ENCODE assay signal across 14 cellular contexts in the genomic region with DNA sequence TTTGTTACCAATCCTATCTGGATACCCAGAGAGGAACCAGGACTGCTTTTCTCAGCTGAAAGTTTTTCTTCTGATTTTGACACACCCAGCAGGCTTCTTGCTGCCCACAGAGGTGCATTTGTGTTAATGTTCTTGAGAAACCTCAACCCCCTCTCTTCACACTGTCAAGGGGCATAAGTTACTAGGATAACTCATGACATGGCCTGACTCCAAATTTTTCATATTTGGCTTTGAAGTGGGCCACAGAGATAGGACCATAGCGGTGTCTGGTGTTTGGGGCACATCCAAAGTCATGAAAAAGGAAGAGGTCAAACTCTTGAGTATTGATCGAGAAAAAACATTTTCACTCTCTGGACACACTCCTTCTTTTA.
DNase-seq lines count a peak whose midpoint lies in the region; ATAC-seq and TF ChIP-seq lines count a peak whose summit lies in the region.
"Had no signal": no experiment of that assay in that cellular context is flagged by ENCODE, and none has a peak within 500 bp of the region (broad histone marks: within the 10 kb centered on the region; RNA-seq: fewer than 3 reads in every experiment).

No MANE protein-coding gene starts in this region.

- H3K14ac ChIP-seq in mesenchymal stem cell (ENCODE audit: low read length in 2 of 2) = no peak overlapping the region

- H3K4me1 ChIP-seq in ACC112 (ENCODE audit: control insufficient read depth, insufficient read depth, low read length, unreplicated experiment) (peaks cover 55% of the 10 kb centered on the region), mesenchymal stem cell (ENCODE audit: control insufficient read depth, insufficient read depth, low read depth, low read length) (peaks cover 7% of the 10 kb centered on the region)
- H3K4me1 ChIP-seq: gastrocnemius medialis had no signal

- H2BK120ac ChIP-seq in mesenchymal stem cell (ENCODE audit: low read depth, low read length) = no peak overlapping the region

- no peak overlapping the region for H2BK15ac ChIP-seq in mesenchymal stem cell (ENCODE audit: low read depth, poor library complexity, severe bottlenecking)

- TF ChIP-seq CTCF in Calu3 (IDR thresholded peaks at IDR 0.05; ENCODE audit: unreplicated experiment) = no peak
- no peak for TF ChIP-seq CTCF in activated CD8-positive, alpha-beta T cell treated with anti-CD3 and anti-CD28 coated beads for 36 hours (IDR thresholded peaks at IDR 0.05)

- no peaks in the 10 kb centered on the region for H3K36me3 ChIP-seq in ACC112 (ENCODE audit: insufficient read depth, low read length)
- no peaks in the 10 kb centered on the region for H3K36me3 ChIP-seq in mesenchymal stem cell (ENCODE audit: control insufficient read depth in 1 of 2, insufficient read depth in 2 of 2, low read depth in 1 of 2, low read length in 2 of 2)
- H3K36me3 ChIP-seq: cardiac muscle cell, gastrocnemius medialis had no signal

- H3K9me3 ChIP-seq in mesenchymal stem cell (ENCODE audit: control insufficient read depth, low read length) = peaks cover 9% of the 10 kb centered on the region
- H3K9me3 ChIP-seq: gastrocnemius medialis had no signal

- H3K4me1 Mint-ChIP-seq in Calu3 (ENCODE audit: low read depth, unreplicated experiment) = peaks cover 62% of the 10 kb centered on the region
- peaks cover 54% of the 10 kb centered on the region for H3K4me1 Mint-ChIP-seq in activated CD8-positive, alpha-beta T cell treated with anti-CD3 and anti-CD28 coated beads for 36 hours (ENCODE audit: low read depth)
- H3K4me1 Mint-ChIP-seq: neural crest cell had no signal

- no TSS peak for BruUV-seq in Calu3 (replicated peaks; lab: Mats Ljungman, UMichigan)

- H3K18ac ChIP-seq in mesenchymal stem cell (ENCODE audit: low read depth in 1 of 2, low read length in 2 of 2) = peak overlapping the region in 1 of 2 experiments; percentile 46

- no peak overlapping the region for H4K91ac ChIP-seq in mesenchymal stem cell (ENCODE audit: low read length)

- H4K8ac ChIP-seq in mesenchymal stem cell (ENCODE audit: low read length) = no peak overlapping the region

- H3K27me3 Mint-ChIP-seq in Calu3 (ENCODE audit: unreplicated experiment) = no peaks in the 10 kb centered on the region
- H3K27me3 Mint-ChIP-seq in activated CD8-positive, alpha-beta T cell treated with anti-CD3 and anti-CD28 coated beads for 36 hours = peaks cover 9% of the 10 kb centered on the region
- H3K27me3 Mint-ChIP-seq: activated naive CD8-positive, alpha-beta T cell had no signal

- H3K4me3 ChIP-seq in ACC112 (ENCODE audit: low read depth, low read length) (no peak overlapping the region; the same call in 1 of the 2 replicates), mesenchymal stem cell (ENCODE audit: insufficient read depth in 1 of 2, low read depth in 1 of 2, low read length in 2 of 2) (no peak overlapping the region)
- H3K4me3 ChIP-seq: cardiac muscle cell, gastrocnemius medialis had no signal

- peaks cover 15% of the 10 kb centered on the region for H3K36me3 Mint-ChIP-seq in Calu3 (ENCODE audit: insufficient read depth, unreplicated experiment)
- H3K36me3 Mint-ChIP-seq in activated CD8-positive, alpha-beta T cell treated with anti-CD3 and anti-CD28 coated beads for 36 hours (ENCODE audit: low read depth) = no peaks in the 10 kb centered on the region

- no peak overlapping the region for H2BK12ac ChIP-seq in mesenchymal stem cell (ENCODE audit: low read length in 2 of 2)

- CTCF ChIA-PET in Calu3 (lab: Charles Lee) = no interaction called here
- CTCF ChIA-PET in activated CD8-positive, alpha-beta T cell treated with anti-CD3 and anti-CD28 coated beads for 36 hours (lab: Charles Lee) = no interaction called here

- intact Hi-C loops in Calu3 (cut with micrococcal nuclease; ENCODE audit: unreplicated experiment) = loop anchor here (5.0 kb wide), 1 partner anchor 53 kb away; no protein-coding TSS in a partner anchor
- intact Hi-C loops in activated CD8-positive, alpha-beta T cell treated with anti-CD3 and anti-CD28 coated beads for 36 hours (cut with micrococcal nuclease) = no loop called here

- H3K27me3 ChIP-seq in ACC112 (ENCODE audit: insufficient read depth, low read length) (0 out of 2 replicates have a peak, but pooled peaks cover 5% of the 10 kb centered on the region), mesenchymal stem cell (ENCODE audit: control insufficient read depth in 1 of 2, insufficient read depth in 1 of 2, low read length in 2 of 2) (peaks cover 0 to 11% of the 10 kb centered on the region in 2 experiments)
- H3K27me3 ChIP-seq: gastrocnemius medialis had no signal

- no peak overlapping the region for H2AFZ ChIP-seq in ACC112 (ENCODE audit: low read length, unreplicated experiment)
- H2AFZ ChIP-seq in mesenchymal stem cell (ENCODE audit: low read depth, low read length) = no peak overlapping the region

- in situ Hi-C loops in G401 (cut with HindIII; ENCODE audit: low sequenced_read_pairs) = no loop called here

- no peaks in the 10 kb centered on the region for H3K79me2 ChIP-seq in ACC112 (ENCODE audit: control insufficient read depth, insufficient read depth, low read length, unreplicated experiment)

- H3K4ac ChIP-seq in mesenchymal stem cell (ENCODE audit: low read depth in 1 of 2, low read length in 2 of 2) = no peak overlapping the region

- H2BK5ac ChIP-seq in mesenchymal stem cell (ENCODE audit: low read depth, low read length, poor library complexity, severe bottlenecking) = no peak overlapping the region

- peak overlapping the region; percentile 16 for H3K9ac ChIP-seq in mesenchymal stem cell (ENCODE audit: low read length)

- H3K9me3 Mint-ChIP-seq in Calu3 (ENCODE audit: low read depth, unreplicated experiment) = no peaks in the 10 kb centered on the region
- H3K9me3 Mint-ChIP-seq in activated CD8-positive, alpha-beta T cell treated with anti-CD3 and anti-CD28 coated beads for 36 hours = no peaks in the 10 kb centered on the region
- H3K9me3 Mint-ChIP-seq: neural crest cell had no signal

- peak; percentile 28 for ATAC-seq in activated CD8-positive, alpha-beta T cell treated with anti-CD3 and anti-CD28 coated beads for 36 hours

- peak overlapping the region; percentile 69 for H3K27ac Mint-ChIP-seq in Calu3 (ENCODE audit: unreplicated experiment)
- H3K27ac Mint-ChIP-seq in activated CD8-positive, alpha-beta T cell treated with anti-CD3 and anti-CD28 coated beads for 36 hours = peak overlapping the region; percentile 74

- H3K79me1 ChIP-seq in mesenchymal stem cell (replicated peaks; ENCODE audit: low read length, poor library complexity, severe bottlenecking) = no peaks in the 10 kb centered on the region

- no peak overlapping the region for H3K4me2 ChIP-seq in mesenchymal stem cell (ENCODE audit: low read length, poor library complexity, severe bottlenecking)

- no peak overlapping the region for H3K23ac ChIP-seq in mesenchymal stem cell (ENCODE audit: low read length in 2 of 2)

- no peak overlapping the region for H3K4me3 Mint-ChIP-seq in Calu3 (ENCODE audit: low read depth, unreplicated experiment)
- no peak overlapping the region for H3K4me3 Mint-ChIP-seq in activated CD8-positive, alpha-beta T cell treated with anti-CD3 and anti-CD28 coated beads for 36 hours
- H3K4me3 Mint-ChIP-seq: activated naive CD8-positive, alpha-beta T cell; neural crest cell had no signal

- POLR2A ChIA-PET in activated CD8-positive, alpha-beta T cell treated with anti-CD3 and anti-CD28 coated beads for 36 hours (lab: Charles Lee) = no interaction called here

- H3K27ac ChIP-seq in ACC112 (ENCODE audit: low read depth, low read length) (peak overlapping the region; percentile 73), mesenchymal stem cell (ENCODE audit: low read length, poor library complexity, severe bottlenecking) (no peak overlapping the region)
- H3K27ac ChIP-seq: cardiac muscle cell had no signal

- no peak for DNase-seq in Calu3
- no peak for DNase-seq in activated CD8-positive, alpha-beta T cell treated with anti-CD3 and anti-CD28 coated beads for 36 hours
- DNase-seq in mesenchymal stem cell = no peak
- no peak for DNase-seq in dedifferentiated amniotic fluid mesenchymal stem cell (ENCODE audit: extremely low spot score)
- no peak for DNase-seq in hepatic stellate cell (ENCODE audit: low spot score)
- DNase-seq in G401 (ENCODE audit: low spot score) = no peak
- DNase-seq in GF-D8 (lab: John Stamatoyannopoulos, UW) = no peak
- DNase-seq: H7, SHP77 treated with DMSO at 0.1 percent for 48 hours had no signal

- no peak overlapping the region for H2AK5ac ChIP-seq in mesenchymal stem cell (ENCODE audit: low read length, severe bottlenecking)

- 91% methylated on average over 1 of the region's 2 CpGs for WGBS in mesenchymal stem cell
